In genomic region chr10:28307267-28307666, GRCh38 we compare ENCODE assay signal across 17 cellular contexts. TPM values are rescaled to one million over a fixed set of nuclear protein-coding genes. Genes with fewer than 3 reads are reported as not detected.
DNase-seq lines count a peak whose midpoint lies in the region; ATAC-seq and TF ChIP-seq lines count a peak whose summit lies in the region.
"Had no signal": no experiment of that assay in that cellular context is flagged by ENCODE, and none has a peak within 500 bp of the region (broad histone marks: within the 10 kb centered on the region; RNA-seq: fewer than 3 reads in every experiment).

No MANE protein-coding gene starts in this region.

- H3K36me3 ChIP-seq in cardiac muscle cell: no peaks in the 10 kb centered on the region
- H3K36me3 ChIP-seq in right atrium auricular region: no peaks in the 10 kb centered on the region
- H3K36me3 ChIP-seq: BLaER1 had no signal

- H3K9me3 ChIP-seq in cardiac muscle cell (ENCODE audit: low read depth) (no peaks in the 10 kb centered on the region), right atrium auricular region (no peaks in the 10 kb centered on the region)

- no peak overlapping the region for H3K4me3 ChIP-seq in cardiac muscle cell
- no peak overlapping the region for H3K4me3 ChIP-seq in right atrium auricular region
- H3K4me3 ChIP-seq: BLaER1, GM23338 had no signal

- H3K27me3 Mint-ChIP-seq in glutamatergic neuron (ENCODE audit: unreplicated experiment): peaks cover 9% of the 10 kb centered on the region
- H3K27me3 Mint-ChIP-seq: CD4-positive, alpha-beta memory T cell had no signal

- TF ChIP-seq CTCF in cardiac muscle cell (IDR thresholded peaks at IDR 0.05; ENCODE audit: low read depth, low read length) (no peak), right atrium auricular region (IDR thresholded peaks at IDR 0.05) (no peak), glutamatergic neuron (IDR thresholded peaks at IDR 0.05; ENCODE audit: partially characterized antibody, unreplicated experiment) (no peak)

- peak overlapping the region; percentile 31 for H3K27ac Mint-ChIP-seq in glutamatergic neuron (ENCODE audit: unreplicated experiment)
- H3K27ac Mint-ChIP-seq: CD14-positive monocyte, GM23338 had no signal

- H3K4me1 ChIP-seq in cardiac muscle cell (ENCODE audit: low read depth): peaks cover 20% of the 10 kb centered on the region
- peaks cover 0 to 7% of the 10 kb centered on the region in 2 donors for H3K4me1 ChIP-seq in right atrium auricular region

- H3K4me1 Mint-ChIP-seq in glutamatergic neuron (ENCODE audit: low read depth, unreplicated experiment): peaks cover 30% of the 10 kb centered on the region

- peak; percentile 16 for DNase-seq in NCI-H2029 (lab: John Stamatoyannopoulos, UW)
- DNase-seq in NCI-H2029 treated with DMSO at 0.1 percent for 48 hours (lab: John Stamatoyannopoulos, UW): no peak
- no peak for DNase-seq in cardiac muscle cell (ENCODE audit: low read depth in 1 of 2, low spot score in 1 of 2)
- DNase-seq in right atrium auricular region (ENCODE audit: low spot score): no peak
- peak; percentile 87 for DNase-seq in G401 (ENCODE audit: low spot score)
- peak; percentile 24 for DNase-seq in glutamatergic neuron
- DNase-seq: 8988T; Calu3; CD4-positive, alpha-beta memory T cell; GDM1; HCEC 1CT had no signal

- no peaks in the 10 kb centered on the region for H3K27me3 ChIP-seq in cardiac muscle cell
- no peaks in the 10 kb centered on the region for H3K27me3 ChIP-seq in right atrium auricular region

- H3K36me3 Mint-ChIP-seq in glutamatergic neuron (ENCODE audit: unreplicated experiment): peaks cover 1% of the 10 kb centered on the region

- in situ Hi-C loops in G401 (cut with HindIII; ENCODE audit: low sequenced_read_pairs): no loop called here

- ATAC-seq in HG02970 (IDR thresholded peaks at IDR 0.05; ENCODE audit: low FRiP score, unreplicated experiment): no peak
- ATAC-seq in activated CD4-positive, CD25-positive, alpha-beta regulatory T cell treated with anti-CD3 and anti-CD28 coated beads, Interleukin-2, amount 50 U/mL, for 24 hours: no peak
- ATAC-seq: GM23338 had no signal

- peak overlapping the region; percentile 40 for H3K27ac ChIP-seq in cardiac muscle cell
- H3K27ac ChIP-seq in right atrium auricular region: no peak overlapping the region
- H3K27ac ChIP-seq: BLaER1, HL-60 had no signal

- H3K9me3 Mint-ChIP-seq in glutamatergic neuron (ENCODE audit: unreplicated experiment): peaks cover 21% of the 10 kb centered on the region
- H3K9me3 Mint-ChIP-seq: GM23338 had no signal

- no peak overlapping the region for H3K4me3 Mint-ChIP-seq in glutamatergic neuron (ENCODE audit: unreplicated experiment)
- H3K4me3 Mint-ChIP-seq: CD14-positive monocyte; CD4-positive, alpha-beta memory T cell; GM23338 had no signal

RNA-seq across cellular contexts. Expression of gene MPP7, which starts 4.4 kb away (rescaled TPM):
- total RNA-seq in cardiac muscle cell: 7.7 and 10.8 TPM in 2 replicates
- polyA plus RNA-seq in cardiac muscle cell: 9.2 and 9.7 TPM in 2 replicates
- total RNA-seq in right atrium auricular region: 1 to 10 TPM; 7.6 to 8.9 TPM
- 0.31 TPM in 1 of 2 replicates, not detected in the other for total RNA-seq in G401 (2014; rRNA removed; shearing (Covaris generic))
- 19.0 TPM for total RNA-seq in glutamatergic neuron (ENCODE audit: unreplicated experiment)

Comparison
In these comparisons a context has a peak if more than half of its experiments do, and no peak if none do; other contexts are left out.
1. DNase-seq: peak in NCI-H2029 (single experiment), G401 (single experiment) and glutamatergic neuron (single experiment); none in NCI-H2029 treated with DMSO at 0.1 percent for 48 hours (single experiment), cardiac muscle cell (0 of 2) and right atrium auricular region (single experiment).